19 cellular contexts compared by ENCODE assay signal in the genomic region with DNA sequence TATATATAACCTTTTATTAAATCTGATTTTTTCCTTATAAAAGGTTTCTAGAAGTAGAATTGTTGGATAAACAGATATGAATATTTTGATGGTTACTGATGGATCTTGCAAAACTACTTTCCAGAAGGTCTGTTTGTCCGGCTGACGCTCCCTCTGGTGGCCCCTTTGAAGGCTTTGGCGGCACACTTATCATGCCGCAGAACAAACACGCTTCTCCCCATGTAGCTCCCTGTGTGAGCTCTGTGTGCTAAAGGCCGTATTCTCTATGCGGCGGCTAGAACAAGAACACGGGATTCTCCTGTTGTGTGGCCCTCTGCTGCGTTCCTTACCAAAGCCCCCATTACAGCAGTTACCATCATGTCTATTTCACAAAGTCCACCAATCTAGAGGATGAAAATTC. TPM values are rescaled to one million over a fixed set of nuclear protein-coding genes. Genes with fewer than 3 reads are reported as not detected.
DNase-seq lines count a peak whose midpoint lies in the region; ATAC-seq, FAIRE-seq and TF ChIP-seq lines count a peak whose summit lies in the region.
"Had no signal": no experiment of that assay in that cellular context is flagged by ENCODE, and none has a peak within 500 bp of the region (broad histone marks: within the 10 kb centered on the region; RNA-seq: fewer than 3 reads in every experiment).

No MANE protein-coding gene starts in this region.

- H3K27me3 ChIP-seq in bronchial epithelial cell (ENCODE audit: control insufficient read depth, insufficient read depth, low read length): no peaks in the 10 kb centered on the region
- H3K27me3 ChIP-seq in hepatocyte: no peaks in the 10 kb centered on the region
- H3K27me3 ChIP-seq in spleen (replicated peaks in 1 of 7): no peaks in the 10 kb centered on the region
- H3K27me3 ChIP-seq: neutrophil, uterus had no signal

- peak; percentile 26 to 30; a peak in 2 of 5 replicates for TF ChIP-seq RAD21 in A549 (conservative IDR thresholded peaks at IDR 0.05 in 1 of 2, IDR thresholded peaks at IDR 0.05 in 1 of 2)

- H3K4me2 ChIP-seq in A549 (peak overlapping the region; percentile 26; the same call in 1 of the 3 replicates), hepatocyte (no peak overlapping the region)

- H3K36me3 ChIP-seq in bronchial epithelial cell (ENCODE audit: control insufficient read depth, insufficient read depth, low read length) (no peaks in the 10 kb centered on the region), hepatocyte (replicated peaks; ENCODE audit: insufficient read depth, low read depth) (no peaks in the 10 kb centered on the region), spleen (peaks cover 0 to 36% (median 12%) of the 10 kb centered on the region in 6 donors)
- H3K36me3 ChIP-seq: neutrophil, uterus had no signal

- H3K4me3 ChIP-seq in A549 (no peak overlapping the region), bronchial epithelial cell (ENCODE audit: low read depth, low read length) (no peak overlapping the region), hepatocyte (no peak overlapping the region), spleen (no peak overlapping the region)
- H3K4me3 ChIP-seq: coronary artery, uterus had no signal

- H3K9me2 ChIP-seq in hepatocyte (replicated peaks; ENCODE audit: insufficient read depth): no peaks in the 10 kb centered on the region

- TF ChIP-seq CTCF in A549 (IDR thresholded peaks at IDR 0.05) (peak; percentile 39), bronchial epithelial cell (IDR thresholded peaks at IDR 0.05; ENCODE audit: insufficient read depth, low read length, severe bottlenecking) (peak; percentile 47), hepatocyte (IDR thresholded peaks at IDR 0.05; ENCODE audit: poor library complexity) (no peak), spleen (IDR thresholded peaks at IDR 0.05 in 8 of 11, conservative IDR thresholded peaks at IDR 0.05 in 3 of 11) (no peak)

- no peak overlapping the region; a peak in 2 of 6 replicates for H3K27ac ChIP-seq in A549
- H3K27ac ChIP-seq in hepatocyte: no peak overlapping the region
- no peak overlapping the region for H3K27ac ChIP-seq in spleen
- H3K27ac ChIP-seq: coronary artery, neutrophil, uterus had no signal

- intact Hi-C loops in spleen (cut with DNase I; ENCODE audit: low total_unique reads): no loop called here

- FAIRE-seq in A549 (lab: Jason Lieb, UNC) (no peak), bronchial epithelial cell (lab: Jason Lieb, UNC) (no peak)
- FAIRE-seq: GM12891, GM19239 had no signal

- H2AFZ ChIP-seq in hepatocyte: no peak overlapping the region

- CTCF ChIA-PET in A549 (lab: Yijun Ruan, JAX): interaction anchor here (0.8 to 1.5 kb wide), 4 partner anchors 33 to 108 kb away, joined by 3 to 7 read pairs (median 4); no protein-coding TSS in a partner anchor

- H3K79me2 ChIP-seq in hepatocyte: no peaks in the 10 kb centered on the region

- H3K9me3 ChIP-seq in A549 (no peaks in the 10 kb centered on the region), hepatocyte (ENCODE audit: low read depth) (no peaks in the 10 kb centered on the region), spleen (no peaks in the 10 kb centered on the region)
- H3K9me3 ChIP-seq: neutrophil, uterus had no signal

- peaks cover 30% of the 10 kb centered on the region; the same call in 2 of the 3 replicates for H3K4me1 ChIP-seq in A549
- H3K4me1 ChIP-seq in hepatocyte (ENCODE audit: insufficient read depth): no peaks in the 10 kb centered on the region
- peaks cover 0 to 3% (median 0%) of the 10 kb centered on the region in 6 donors for H3K4me1 ChIP-seq in spleen
- H3K4me1 ChIP-seq: uterus had no signal

- no peak for TF ChIP-seq POLR2A in A549 (IDR thresholded peaks at IDR 0.05; ENCODE audit: low read length)
- TF ChIP-seq POLR2A in spleen (IDR thresholded peaks at IDR 0.05): no peak

- ATAC-seq in A549: peak; percentile 76 to 82; a peak in 5 of 6 replicates
- ATAC-seq in GM18907 (IDR thresholded peaks at IDR 0.05; ENCODE audit: unreplicated experiment): no peak

- WGBS in A549 (ENCODE audit: missing lambda C conversion rate): 60% methylated on average over 10 of the region's 10 CpGs
- 76% methylated on average over 10 of the region's 10 CpGs for WGBS in hepatocyte (ENCODE audit: low lambda C conversion rate, missing lambda C conversion rate)
- WGBS in spleen, 5 donors: 83 to 96% (median 92%) methylated on average over 10 of the region's 10 CpGs

- DNase-seq in A549 (ENCODE audit: low read depth in 1 of 2, low spot score in 1 of 2) (peak; percentile 33 to 59), HuH-7 (ENCODE audit: low spot score) (peak; percentile 50), bronchial epithelial cell (ENCODE audit: low read depth) (peak; percentile 44), hepatocyte (ENCODE audit: low spot score) (peak; percentile 38), spleen (no peak)
- DNase-seq in activated CD8-positive, alpha-beta memory T cell treated with anti-CD3 and anti-CD28 coated beads, Interleukin-2, amount 50 U/mL, for 48 hours: no peak
- no peak for DNase-seq in stimulated activated CD4-positive, alpha-beta T cell treated with anti-CD3 and anti-CD28 coated beads, Interleukin-1b, Interleukin-23, amount 100 ng/mL, for 48 hours
- DNase-seq: activated CD4-positive, alpha-beta T cell treated with anti-CD3 and anti-CD28 coated beads, Interleukin-2, amount 50 U/mL, for 4 hours; activated naive CD4-positive, alpha-beta T cell; AML-193; DMS79 treated with DMSO at 0.1 percent for 48 hours; H7; NCI-H187 treated with DMSO at 0.1 percent for 48 hours; uterus had no signal

- no peaks in the 10 kb centered on the region for H4K20me1 ChIP-seq in hepatocyte (ENCODE audit: insufficient read depth, poor library complexity, severe bottlenecking)

- POLR2A ChIA-PET in A549 (lab: Yijun Ruan, JAX): interaction anchor here (0.5 kb wide), 1 partner anchor 30 kb away, joined by 9 read pairs; no protein-coding TSS in a partner anchor

- TF ChIP-seq EP300 in A549 (IDR thresholded peaks at IDR 0.05): no peak

TF ChIP-seq in A549, 52 proteins besides CTCF, POLR2A, EP300 and RAD21:
- TF ChIP-seq SREBF2 (IDR thresholded peaks at IDR 0.05) (no peak), SMC3 (IDR thresholded peaks at IDR 0.05) (peak; percentile 46; the same call in 2 of the 3 replicates)

RNA-seq across cellular contexts. Expression of a gene that starts 30.0 kb away (rescaled TPM):
- polyA plus RNA-seq in A549 (2011; rRNA removed) (0.21 and 0.33 TPM in 2 replicates), A549 (2017; fragmentation: RNase III; extraction: RNeasy Plus Mini Kit Qiagen cat#74134 plus additional on column Dnase treatment) (0.49 to 0.76 TPM (median 0.72 TPM) in 3 replicates), hepatocyte (0.18 and 0.82 TPM in 2 replicates), spleen (1 to 10 TPM in 1 of 3 donors, under 1 TPM in 2; 0.54 to 2.0 (median 0.93) TPM)
- polyA plus RNA-seq in A549 (2012; cell fraction: cytosol; rRNA removed): 0.13 and 0.23 TPM in 2 replicates
- 0.15 and 0.17 TPM in 2 replicates for polyA plus RNA-seq in A549 (2012; cell fraction: nucleus; rRNA removed)
- polyA minus RNA-seq in A549 (2011; rRNA and poly(A)+ RNA removed): 0.12 and 0.24 TPM in 2 replicates
- total RNA-seq in bronchial epithelial cell (1.8 and 1.9 TPM in 2 replicates), hepatocyte (0.47 and 0.48 TPM in 2 replicates), spleen (10 to 100 TPM in 1 of 7 donors, 1 to 10 TPM in 6; 2.2 to 10.1 (median 5.0) TPM)

Comparison
In these comparisons a context has a peak if more than half of its experiments do, and no peak if none do; other contexts are left out.
1. DNase-seq: peak in A549 (2 of 2), HuH-7 (single experiment), bronchial epithelial cell (single experiment) and hepatocyte (single experiment); none in activated CD8-positive, alpha-beta memory T cell treated with anti-CD3 and anti-CD28 coated beads, Interleukin-2, amount 50 U/mL, for 48 hours (single experiment), spleen (single experiment) and stimulated activated CD4-positive, alpha-beta T cell treated with anti-CD3 and anti-CD28 coated beads, Interleukin-1b, Interleukin-23, amount 100 ng/mL, for 48 hours (single experiment).
2. CTCF ChIP-seq: peak in A549 (single experiment) and bronchial epithelial cell (single experiment); none in hepatocyte (single experiment) and spleen (0 of 11).